In the genomic region with DNA sequence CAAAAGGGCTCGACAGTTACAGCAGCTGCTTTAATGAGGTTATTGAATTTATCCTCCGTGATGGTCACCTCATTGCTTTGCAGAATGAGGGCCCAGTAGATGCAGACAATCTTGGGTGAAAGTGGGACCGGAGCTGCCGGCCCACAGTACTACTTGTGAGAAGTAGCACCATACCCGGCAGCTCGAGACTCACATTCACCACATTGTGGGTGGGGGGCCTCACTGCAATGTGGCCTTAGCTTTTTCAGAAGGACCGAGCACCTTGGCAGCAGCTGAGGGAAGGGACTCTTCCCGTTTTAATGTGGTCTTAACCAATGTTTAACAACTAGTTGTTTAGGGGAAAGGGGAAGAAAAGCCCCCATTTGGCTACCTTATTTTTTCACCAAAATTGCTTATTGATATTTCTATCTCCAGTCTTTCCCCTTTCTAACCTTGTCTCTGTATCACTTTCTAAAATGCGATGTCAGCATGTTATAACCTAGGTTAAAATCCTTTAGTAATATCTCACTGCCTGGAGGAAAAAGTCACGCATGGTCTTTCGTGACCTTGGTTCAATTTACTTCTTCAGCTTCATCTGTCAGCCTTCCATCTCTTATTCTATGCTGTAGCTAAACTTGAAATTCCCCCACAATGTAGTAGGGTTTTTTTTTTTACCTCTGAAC, we compare ENCODE assay signal across 28 cellular contexts.
DNase-seq lines count a peak whose midpoint lies in the region; ATAC-seq, FAIRE-seq and TF ChIP-seq lines count a peak whose summit lies in the region.
"Had no signal": no experiment of that assay in that cellular context is flagged by ENCODE, and none has a peak within 500 bp of the region (broad histone marks: within the 10 kb centered on the region; RNA-seq: fewer than 3 reads in every experiment).

No MANE protein-coding gene starts in this region.

- H3K9ac ChIP-seq in HepG2 (ENCODE audit: insufficient read depth, low read depth, low read length) = no peak overlapping the region
- H3K9ac ChIP-seq in K562 (ENCODE audit: insufficient read depth in 1 of 2, low read depth in 2 of 2, low read length in 2 of 2) = no peak overlapping the region
- H3K9ac ChIP-seq: BLaER1 had no signal

- no peaks in the 10 kb centered on the region for H3K9me3 ChIP-seq in HepG2 (ENCODE audit: low read length)
- no peaks in the 10 kb centered on the region for H3K9me3 ChIP-seq in right lobe of liver
- no peaks in the 10 kb centered on the region for H3K9me3 ChIP-seq in A549
- H3K9me3 ChIP-seq in K562 (replicated peaks; ENCODE audit: control insufficient read depth, insufficient read depth, low read depth, low read length) = no peaks in the 10 kb centered on the region
- H3K9me3 ChIP-seq in esophagus muscularis mucosa = no peaks in the 10 kb centered on the region
- H3K9me3 ChIP-seq in breast epithelium = no peaks in the 10 kb centered on the region
- H3K9me3 ChIP-seq: BE2C, BLaER1 had no signal

- H3K36me3 ChIP-seq in HepG2 (replicated peaks in 1 of 2; ENCODE audit: control insufficient read depth in 1 of 2, insufficient read depth in 2 of 2, low read length in 2 of 2) = no peaks in the 10 kb centered on the region
- H3K36me3 ChIP-seq in right lobe of liver = no peaks in the 10 kb centered on the region
- no peaks in the 10 kb centered on the region for H3K36me3 ChIP-seq in K562 (ENCODE audit: control insufficient read depth, insufficient read depth, low read length)
- H3K36me3 ChIP-seq in esophagus muscularis mucosa = no peaks in the 10 kb centered on the region
- no peaks in the 10 kb centered on the region for H3K36me3 ChIP-seq in breast epithelium
- H3K36me3 ChIP-seq: BE2C, BLaER1 had no signal

- POLR2A ChIA-PET in HepG2 (lab: Yijun Ruan, JAX) = no interaction called here
- POLR2A ChIA-PET in A549 (lab: Yijun Ruan, JAX) = no interaction called here
- POLR2A ChIA-PET in K562 (lab: Yijun Ruan, JAX) = no interaction called here

- DNase-seq in HepG2 (ENCODE audit: low spot score) (no peak), right lobe of liver (no peak), A549 (ENCODE audit: low read depth in 1 of 2, low spot score in 1 of 2) (no peak), K562 (ENCODE audit: extremely low read depth in 1 of 4, low spot score in 3 of 4) (no peak), esophagus muscularis mucosa (ENCODE audit: extremely low spot score) (peak; percentile 64), breast epithelium (ENCODE audit: low spot score in 2 of 2) (no peak)
- DNase-seq: ACHN; BE2C; C1 segment of cervical spinal cord; CD4-positive, alpha-beta memory T cell; CD4-positive, CD25-positive, alpha-beta regulatory T cell; CD8-positive, alpha-beta memory T cell; COR-L47; DMS 273 treated with DMSO at 0.1 percent for 48 hours; DMS153; DMS53; DMS79; DND-41; EL; GDM1 had no signal

- TF ChIP-seq POLR2A in HepG2 (IDR thresholded peaks at IDR 0.05; ENCODE audit: insufficient read depth in 1 of 2, low read depth in 2 of 2, low read length in 2 of 2) = no peak
- no peak for TF ChIP-seq POLR2A in right lobe of liver (IDR thresholded peaks at IDR 0.05)
- no peak for TF ChIP-seq POLR2A in A549 (IDR thresholded peaks at IDR 0.05; ENCODE audit: low read length)
- TF ChIP-seq POLR2A in K562 (conservative IDR thresholded peaks at IDR 0.05) = no peak
- TF ChIP-seq POLR2A in esophagus muscularis mucosa (IDR thresholded peaks at IDR 0.05; ENCODE audit: low read depth) = no peak
- TF ChIP-seq POLR2A in breast epithelium (IDR thresholded peaks at IDR 0.05) = no peak

- H3K27me3 ChIP-seq in HepG2 (ENCODE audit: control insufficient read depth in 1 of 2, insufficient read depth in 2 of 2, low read length in 2 of 2) = no peaks in the 10 kb centered on the region
- no peaks in the 10 kb centered on the region for H3K27me3 ChIP-seq in right lobe of liver
- no peaks in the 10 kb centered on the region for H3K27me3 ChIP-seq in K562 (ENCODE audit: control insufficient read depth in 2 of 2, insufficient read depth in 2 of 2, low read length in 2 of 2)
- no peaks in the 10 kb centered on the region for H3K27me3 ChIP-seq in esophagus muscularis mucosa
- H3K27me3 ChIP-seq in breast epithelium = no peaks in the 10 kb centered on the region
- H3K27me3 ChIP-seq: BE2C, BLaER1 had no signal

- H3K79me2 ChIP-seq in HepG2 (ENCODE audit: insufficient read depth, low read length) (no peaks in the 10 kb centered on the region), K562 (ENCODE audit: control insufficient read depth, insufficient read depth, low read length) (no peaks in the 10 kb centered on the region)

- no peaks in the 10 kb centered on the region for H3K9me1 ChIP-seq in K562 (ENCODE audit: control insufficient read depth, insufficient read depth, low read length)

- peaks cover 14% of the 10 kb centered on the region; the same call in 1 of the 2 replicates for H3K4me1 ChIP-seq in HepG2 (ENCODE audit: insufficient read depth, low read length)
- peaks cover 0 to 3% (median 0%) of the 10 kb centered on the region in 4 donors for H3K4me1 ChIP-seq in right lobe of liver
- no peaks in the 10 kb centered on the region for H3K4me1 ChIP-seq in A549
- H3K4me1 ChIP-seq in K562 (replicated peaks in 1 of 2; ENCODE audit: control insufficient read depth in 2 of 2, insufficient read depth in 2 of 2, low read length in 2 of 2) = no peaks in the 10 kb centered on the region
- peaks cover 0 to 17% (median 7%) of the 10 kb centered on the region in 4 donors for H3K4me1 ChIP-seq in esophagus muscularis mucosa
- no peaks in the 10 kb centered on the region for H3K4me1 ChIP-seq in breast epithelium
- H3K4me1 ChIP-seq: BLaER1 had no signal

- 94% methylated on average over 11 of the region's 11 CpGs for WGBS in HepG2 (ENCODE audit: low lambda C conversion rate)
- 88% methylated on average over 11 of the region's 11 CpGs for WGBS in right lobe of liver (ENCODE audit: insufficient coverage, low coverage, low lambda C conversion rate, missing lambda C conversion rate)
- WGBS in A549 (ENCODE audit: missing lambda C conversion rate) = 71% methylated on average over 11 of the region's 11 CpGs
- WGBS in K562 (ENCODE audit: insufficient coverage, low coverage, missing lambda C conversion rate) = under 1% methylated on average over 11 of the region's 11 CpGs
- 91% methylated on average over 11 of the region's 11 CpGs for WGBS in esophagus muscularis mucosa

- TF ChIP-seq RAD21 in HepG2 (CRISPR knock-in tag; IDR thresholded peaks at IDR 0.05) = no peak
- TF ChIP-seq RAD21 in A549 (conservative IDR thresholded peaks at IDR 0.05 in 1 of 2, IDR thresholded peaks at IDR 0.05 in 1 of 2) = no peak
- TF ChIP-seq RAD21 in K562 (CRISPR knock-in tag; conservative IDR thresholded peaks at IDR 0.05 in 1 of 2, IDR thresholded peaks at IDR 0.05 in 1 of 2) = no peak

- in situ Hi-C loops in HepG2 (cut with HindIII; ENCODE audit: extremely low pct_ligation_motif_present, low pct_unique_long_range_greater_than_20kb) (no loop called here), K562 (cut with MboI) (no loop called here)

- H3K4me2 ChIP-seq in HepG2 (ENCODE audit: low read depth, low read length) = no peak overlapping the region
- no peak overlapping the region for H3K4me2 ChIP-seq in A549
- H3K4me2 ChIP-seq in K562 (ENCODE audit: insufficient read depth, low read length) = no peak overlapping the region
- H3K4me2 ChIP-seq: BLaER1 had no signal

- intact Hi-C loops in HepG2 (cut with micrococcal nuclease; ENCODE audit: unreplicated experiment) = no loop called here
- intact Hi-C loops in right lobe of liver (cut with DNase I) = no loop called here
- intact Hi-C loops in K562 (cut with micrococcal nuclease) = no loop called here
- intact Hi-C loops in esophagus muscularis mucosa (cut with DNase I) = no loop called here
- intact Hi-C loops in breast epithelium (cut with DNase I; ENCODE audit: low total_unique reads) = no loop called here

- TF ChIP-seq EP300 in HepG2 (IDR thresholded peaks at IDR 0.05; ENCODE audit: low read depth in 2 of 2, low read length in 2 of 2) = no peak
- TF ChIP-seq EP300 in HepG2 (CRISPR knock-in tag; IDR thresholded peaks at IDR 0.05; ENCODE audit: borderline replicate concordance) = no peak
- TF ChIP-seq EP300 in A549 (IDR thresholded peaks at IDR 0.05) = no peak
- no peak for TF ChIP-seq EP300 in K562 (IDR thresholded peaks at IDR 0.05; ENCODE audit: low read length)
- no peak for TF ChIP-seq EP300 in esophagus muscularis mucosa (IDR thresholded peaks at IDR 0.05)

- CTCF ChIA-PET in HepG2 (lab: Yijun Ruan, JAX; ENCODE audit: low intra/inter-chr PET ratio, low total read pairs) (no interaction called here), A549 (lab: Yijun Ruan, JAX) (interaction anchor here (0.6 to 1.5 kb wide), 6 partner anchors 9 to 247 kb away, joined by 3 to 4 read pairs (median 3); no protein-coding TSS in a partner anchor), K562 (lab: Yijun Ruan, JAX; ENCODE audit: low intra/inter-chr PET ratio) (no interaction called here)

- ATAC-seq in HepG2 (no peak), right lobe of liver (no peak), A549 (no peak), K562 (no peak), GM19035 (IDR thresholded peaks at IDR 0.05; ENCODE audit: unreplicated experiment) (no peak), HG03108 (IDR thresholded peaks at IDR 0.05; ENCODE audit: unreplicated experiment) (no peak)
- ATAC-seq: GM12878 had no signal

- H3K4me3 ChIP-seq in HepG2 (replicated peaks in 1 of 3; ENCODE audit: insufficient read depth in 1 of 3, low read depth in 2 of 3, low read length in 3 of 3) (no peak overlapping the region), right lobe of liver (no peak overlapping the region), A549 (no peak overlapping the region), K562 (no peak overlapping the region), esophagus muscularis mucosa (no peak overlapping the region), breast epithelium (no peak overlapping the region)
- H3K4me3 ChIP-seq: BLaER1, GM12878 had no signal

- FAIRE-seq in HepG2 (lab: Jason Lieb, UNC) (no peak), A549 (lab: Jason Lieb, UNC) (no peak), K562 (lab: Jason Lieb, UNC) (no peak)
- FAIRE-seq: GM12878, GM12892, GM18507, GM19239 had no signal

- H2AFZ ChIP-seq in HepG2 (ENCODE audit: low read length) (no peak overlapping the region), K562 (ENCODE audit: low read depth, low read length) (no peak overlapping the region)

- no peaks in the 10 kb centered on the region for H4K20me1 ChIP-seq in HepG2 (ENCODE audit: insufficient read depth, low read length)
- H4K20me1 ChIP-seq in K562 (replicated peaks; ENCODE audit: control insufficient read depth, insufficient read depth, low read length) = no peaks in the 10 kb centered on the region
- H4K20me1 ChIP-seq: BLaER1 had no signal

- H3K27ac ChIP-seq in HepG2 (ENCODE audit: extremely low read length, insufficient read depth, low read length) (no peak overlapping the region), right lobe of liver (no peak overlapping the region), A549 (no peak overlapping the region), K562 (ENCODE audit: extremely low read depth, low read depth, low read length) (no peak overlapping the region), esophagus muscularis mucosa (replicated peaks in 1 of 4) (no peak overlapping the region), breast epithelium (no peak overlapping the region)
- H3K27ac ChIP-seq: 22Rv1, BLaER1 had no signal

- no TSS peak for BruUV-seq in HepG2 (replicated peaks; lab: Mats Ljungman, UMichigan)
- no TSS peak for BruUV-seq in K562 (replicated peaks; lab: Mats Ljungman, UMichigan)

- TF ChIP-seq CTCF in HepG2 (CRISPR knock-in tag; IDR thresholded peaks at IDR 0.05) (no peak), right lobe of liver (IDR thresholded peaks at IDR 0.05) (no peak), A549 (IDR thresholded peaks at IDR 0.05) (no peak), K562 (IDR thresholded peaks at IDR 0.05 in 2 of 3, conservative IDR thresholded peaks at IDR 0.05 in 1 of 3; ENCODE audit: insufficient read depth in 2 of 3, low read depth in 1 of 3, low read length in 3 of 3) (no peak), esophagus muscularis mucosa (IDR thresholded peaks at IDR 0.05) (no peak), breast epithelium (IDR thresholded peaks at IDR 0.05) (no peak)

Comparison
In these comparisons a context has a peak if more than half of its experiments do, and no peak if none do; other contexts are left out.
1. Of the 241 proteins assayed by ChIP-seq in both HepG2 and K562: peak only in HepG2: none; only in K562: MAFG; in both: MAFF and MAFK; in neither: 238.